In the genomic region with DNA sequence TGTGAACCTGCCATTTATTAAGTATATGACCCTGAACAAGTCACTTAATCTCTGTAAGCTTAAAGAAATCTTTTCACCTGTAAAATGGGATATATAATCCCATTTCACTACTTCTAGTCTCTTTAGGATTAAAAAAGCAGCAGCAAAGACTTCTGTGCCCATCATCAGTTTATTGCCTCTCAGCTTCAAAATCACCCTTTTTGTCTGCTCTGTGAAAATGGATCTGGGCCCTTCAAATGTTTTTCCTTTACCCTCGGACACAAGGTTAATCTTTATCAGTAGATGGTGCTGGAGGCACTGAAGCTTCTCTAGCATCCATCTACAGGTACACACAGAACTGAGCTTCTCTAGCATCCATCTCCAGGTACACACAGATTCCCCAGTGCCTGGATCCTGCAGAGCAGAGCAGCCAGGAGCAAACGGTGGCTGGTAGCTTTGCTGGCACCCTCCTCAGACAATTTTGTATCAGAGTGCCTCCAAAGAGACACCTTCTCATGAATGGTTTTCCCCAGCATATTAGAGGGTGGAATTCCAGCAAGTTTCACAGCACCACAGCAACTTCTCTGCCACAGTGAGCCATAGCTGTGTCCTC, we compare ENCODE assay signal across 2 cellular contexts.
TF ChIP-seq lines count a peak whose summit lies in the region.

No MANE protein-coding gene starts in this region.

TF ChIP-seq in HepG2, 621 proteins besides CTCF, POLR2A, EP300 and RAD21:
- no peak for TF ChIP-seq ZNF333 (CRISPR knock-in tag; IDR thresholded peaks at IDR 0.05; ENCODE audit: borderline replicate concordance)
- TF ChIP-seq, protein P1, sequence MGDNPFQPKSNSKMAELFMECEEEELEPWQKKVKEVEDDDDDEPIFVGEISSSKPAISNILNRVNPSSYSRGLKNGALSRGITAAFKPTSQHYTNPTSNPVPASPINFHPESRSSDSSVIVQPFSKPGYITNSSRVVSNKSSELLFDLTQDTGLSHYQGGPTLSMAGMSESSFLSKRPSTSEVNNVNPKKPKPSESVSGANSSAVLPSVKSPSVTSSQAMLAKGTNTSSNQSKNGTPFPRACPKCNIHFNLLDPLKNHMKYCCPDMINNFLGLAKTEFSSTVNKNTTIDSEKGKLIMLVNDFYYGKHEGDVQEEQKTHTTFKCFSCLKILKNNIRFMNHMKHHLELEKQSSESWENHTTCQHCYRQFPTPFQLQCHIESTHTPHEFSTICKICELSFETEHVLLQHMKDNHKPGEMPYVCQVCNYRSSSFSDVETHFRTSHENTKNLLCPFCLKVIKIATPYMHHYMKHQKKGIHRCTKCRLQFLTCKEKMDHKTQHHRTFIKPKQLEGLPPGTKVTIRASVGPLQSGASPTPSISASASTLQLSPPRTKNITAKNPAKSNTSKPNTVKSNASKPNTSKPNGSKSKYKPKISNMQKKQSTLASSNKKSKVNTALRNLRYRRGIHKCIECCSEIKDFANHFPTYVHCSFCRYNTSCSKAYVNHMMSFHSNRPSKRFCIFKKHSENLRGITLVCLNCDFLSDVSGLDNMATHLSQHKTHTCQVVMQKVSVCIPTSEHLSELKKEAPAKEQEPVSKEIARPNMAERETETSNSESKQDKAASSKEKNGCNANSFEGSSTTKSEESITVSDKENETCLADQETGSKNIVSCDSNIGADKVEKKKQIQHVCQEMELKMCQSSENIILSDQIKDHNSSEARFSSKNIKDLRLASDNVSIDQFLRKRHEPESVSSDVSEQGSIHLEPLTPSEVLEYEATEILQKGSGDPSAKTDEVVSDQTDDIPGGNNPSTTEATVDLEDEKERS (CRISPR knock-in tag; IDR thresholded peaks at IDR 0.05), result peak; percentile 77; the same call in 1 of the 2 replicates
TF ChIP-seq in HepG2: peak in this region for 1.

TF ChIP-seq in HEK293, 187 proteins besides CTCF, POLR2A, EP300 and RAD21:
- TF ChIP-seq GLI2 (tag by site-specific recombination; IDR thresholded peaks at IDR 0.05; ENCODE audit: borderline replicate concordance, low read depth) (no peak), ZBTB20 (tag by site-specific recombination; IDR thresholded peaks at IDR 0.05) (no peak), ZNF747 (tag by site-specific recombination; IDR thresholded peaks at IDR 0.05) (no peak), SETDB1 (IDR thresholded peaks at IDR 0.05; ENCODE audit: insufficient read length, low read length) (peak; percentile 98), TRIM28 (IDR thresholded peaks at IDR 0.05; ENCODE audit: borderline replicate concordance, low read length) (peak; percentile 86; the same call in 1 of the 2 replicates), HOXA7 (CRISPR knock-in tag; IDR thresholded peaks at IDR 0.05; ENCODE audit: borderline replicate concordance) (no peak), ZNF529 (tag by site-specific recombination; IDR thresholded peaks at IDR 0.05; ENCODE audit: insufficient replicate concordance) (no peak), PRDM1 (tag by site-specific recombination; IDR thresholded peaks at IDR 0.05) (no peak), ZNF501 (tag by site-specific recombination; IDR thresholded peaks at IDR 0.05) (no peak), IKZF3 (tag by site-specific recombination; IDR thresholded peaks at IDR 0.05) (no peak), ZNF423 (tag by site-specific recombination; IDR thresholded peaks at IDR 0.05) (no peak), ZBTB48 (tag by site-specific recombination; IDR thresholded peaks at IDR 0.05) (no peak), ZBTB1 (tag by site-specific recombination; IDR thresholded peaks at IDR 0.05) (no peak), ZNF433 (tag by site-specific recombination; IDR thresholded peaks at IDR 0.05; ENCODE audit: low read depth) (no peak)
- TF ChIP-seq, protein P2, sequence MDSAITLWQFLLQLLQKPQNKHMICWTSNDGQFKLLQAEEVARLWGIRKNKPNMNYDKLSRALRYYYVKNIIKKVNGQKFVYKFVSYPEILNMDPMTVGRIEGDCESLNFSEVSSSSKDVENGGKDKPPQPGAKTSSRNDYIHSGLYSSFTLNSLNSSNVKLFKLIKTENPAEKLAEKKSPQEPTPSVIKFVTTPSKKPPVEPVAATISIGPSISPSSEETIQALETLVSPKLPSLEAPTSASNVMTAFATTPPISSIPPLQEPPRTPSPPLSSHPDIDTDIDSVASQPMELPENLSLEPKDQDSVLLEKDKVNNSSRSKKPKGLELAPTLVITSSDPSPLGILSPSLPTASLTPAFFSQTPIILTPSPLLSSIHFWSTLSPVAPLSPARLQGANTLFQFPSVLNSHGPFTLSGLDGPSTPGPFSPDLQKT (IDR thresholded peaks at IDR 0.05; ENCODE audit: borderline replicate concordance, low read depth, low read length), result no peak
- TF ChIP-seq, protein P3, sequence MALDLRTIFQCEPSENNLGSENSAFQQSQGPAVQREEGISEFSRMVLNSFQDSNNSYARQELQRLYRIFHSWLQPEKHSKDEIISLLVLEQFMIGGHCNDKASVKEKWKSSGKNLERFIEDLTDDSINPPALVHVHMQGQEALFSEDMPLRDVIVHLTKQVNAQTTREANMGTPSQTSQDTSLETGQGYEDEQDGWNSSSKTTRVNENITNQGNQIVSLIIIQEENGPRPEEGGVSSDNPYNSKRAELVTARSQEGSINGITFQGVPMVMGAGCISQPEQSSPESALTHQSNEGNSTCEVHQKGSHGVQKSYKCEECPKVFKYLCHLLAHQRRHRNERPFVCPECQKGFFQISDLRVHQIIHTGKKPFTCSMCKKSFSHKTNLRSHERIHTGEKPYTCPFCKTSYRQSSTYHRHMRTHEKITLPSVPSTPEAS (tag by site-specific recombination; IDR thresholded peaks at IDR 0.05), result no peak
- TF ChIP-seq, protein P4, sequence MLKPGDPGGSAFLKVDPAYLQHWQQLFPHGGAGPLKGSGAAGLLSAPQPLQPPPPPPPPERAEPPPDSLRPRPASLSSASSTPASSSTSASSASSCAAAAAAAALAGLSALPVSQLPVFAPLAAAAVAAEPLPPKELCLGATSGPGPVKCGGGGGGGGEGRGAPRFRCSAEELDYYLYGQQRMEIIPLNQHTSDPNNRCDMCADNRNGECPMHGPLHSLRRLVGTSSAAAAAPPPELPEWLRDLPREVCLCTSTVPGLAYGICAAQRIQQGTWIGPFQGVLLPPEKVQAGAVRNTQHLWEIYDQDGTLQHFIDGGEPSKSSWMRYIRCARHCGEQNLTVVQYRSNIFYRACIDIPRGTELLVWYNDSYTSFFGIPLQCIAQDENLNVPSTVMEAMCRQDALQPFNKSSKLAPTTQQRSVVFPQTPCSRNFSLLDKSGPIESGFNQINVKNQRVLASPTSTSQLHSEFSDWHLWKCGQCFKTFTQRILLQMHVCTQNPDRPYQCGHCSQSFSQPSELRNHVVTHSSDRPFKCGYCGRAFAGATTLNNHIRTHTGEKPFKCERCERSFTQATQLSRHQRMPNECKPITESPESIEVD (tag by site-specific recombination; IDR thresholded peaks at IDR 0.05), result no peak
- TF ChIP-seq, protein P1 (tag by site-specific recombination; IDR thresholded peaks at IDR 0.05), result peak; percentile 47; the same call in 1 of the 2 replicates
- TF ChIP-seq, protein P5, sequence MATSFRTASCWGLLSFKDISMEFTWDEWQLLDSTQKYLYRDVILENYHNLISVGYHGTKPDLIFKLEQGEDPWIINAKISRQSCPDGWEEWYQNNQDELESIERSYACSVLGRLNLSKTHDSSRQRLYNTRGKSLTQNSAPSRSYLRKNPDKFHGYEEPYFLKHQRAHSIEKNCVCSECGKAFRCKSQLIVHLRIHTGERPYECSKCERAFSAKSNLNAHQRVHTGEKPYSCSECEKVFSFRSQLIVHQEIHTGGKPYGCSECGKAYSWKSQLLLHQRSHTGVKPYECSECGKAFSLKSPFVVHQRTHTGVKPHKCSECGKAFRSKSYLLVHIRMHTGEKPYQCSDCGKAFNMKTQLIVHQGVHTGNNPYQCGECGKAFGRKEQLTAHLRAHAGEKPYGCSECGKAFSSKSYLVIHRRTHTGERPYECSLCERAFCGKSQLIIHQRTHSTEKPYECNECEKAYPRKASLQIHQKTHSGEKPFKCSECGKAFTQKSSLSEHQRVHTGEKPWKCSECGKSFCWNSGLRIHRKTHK (tag by site-specific recombination; IDR thresholded peaks at IDR 0.05), result no peak
- TF ChIP-seq, protein P6, sequence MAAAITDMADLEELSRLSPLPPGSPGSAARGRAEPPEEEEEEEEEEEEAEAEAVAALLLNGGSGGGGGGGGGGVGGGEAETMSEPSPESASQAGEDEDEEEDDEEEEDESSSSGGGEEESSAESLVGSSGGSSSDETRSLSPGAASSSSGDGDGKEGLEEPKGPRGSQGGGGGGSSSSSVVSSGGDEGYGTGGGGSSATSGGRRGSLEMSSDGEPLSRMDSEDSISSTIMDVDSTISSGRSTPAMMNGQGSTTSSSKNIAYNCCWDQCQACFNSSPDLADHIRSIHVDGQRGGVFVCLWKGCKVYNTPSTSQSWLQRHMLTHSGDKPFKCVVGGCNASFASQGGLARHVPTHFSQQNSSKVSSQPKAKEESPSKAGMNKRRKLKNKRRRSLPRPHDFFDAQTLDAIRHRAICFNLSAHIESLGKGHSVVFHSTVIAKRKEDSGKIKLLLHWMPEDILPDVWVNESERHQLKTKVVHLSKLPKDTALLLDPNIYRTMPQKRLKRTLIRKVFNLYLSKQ (tag by site-specific recombination; IDR thresholded peaks at IDR 0.05; ENCODE audit: borderline replicate concordance), result no peak
